In genomic region chr1:221611930-221612777, GRCh38 we compare ENCODE assay signal across 8 cellular contexts.
DNase-seq lines count a peak whose midpoint lies in the region; ATAC-seq lines count a peak whose summit lies in the region.

No MANE protein-coding gene starts in this region.

- intact Hi-C loops in posterior vena cava (cut with DNase I), result no loop called here

- DNase-seq in EH (ENCODE audit: low read depth) (peak; percentile 93), OCI-M1 (lab: John Stamatoyannopoulos, UW) (peak; percentile 59), fibroblast of peridontal ligament (ENCODE audit: extremely low read depth) (peak; percentile 92), posterior vena cava (ENCODE audit: low spot score) (peak; percentile 88), HuH-7 (ENCODE audit: low spot score) (no peak), UCSD-AML1 (lab: John Stamatoyannopoulos, UW; ENCODE audit: unreplicated experiment) (no peak)
- no peak for DNase-seq in activated CD4-positive, CD25-positive, alpha-beta regulatory T cell treated with anti-CD3 and anti-CD28 coated beads, Interleukin-2, amount 50 U/mL, for 72 hours

- ATAC-seq in GM19455 (IDR thresholded peaks at IDR 0.05; ENCODE audit: unreplicated experiment), result no peak

Comparison
In these comparisons a context has a peak if more than half of its experiments do, and no peak if none do; other contexts are left out.
1. DNase-seq: peak in EH (single experiment), OCI-M1 (single experiment), fibroblast of peridontal ligament (single experiment) and posterior vena cava (single experiment); none in HuH-7 (single experiment), activated CD4-positive, CD25-positive, alpha-beta regulatory T cell treated with anti-CD3 and anti-CD28 coated beads, Interleukin-2, amount 50 U/mL, for 72 hours (single experiment) and UCSD-AML1 (single experiment).